In genomic region chr2:12764075-12764722, GRCh38 we compare ENCODE assay signal across 16 cellular contexts. TPM values are rescaled to one million over a fixed set of nuclear protein-coding genes. Genes with fewer than 3 reads are reported as not detected.
A peak's percentile ranks its signal among the peaks of the same experiment; 100 is the strongest.
DNase-seq lines count a peak whose midpoint lies in the region; ATAC-seq, FAIRE-seq and TF ChIP-seq lines count a peak whose summit lies in the region.
"Had no signal": no experiment of that assay in that cellular context is flagged by ENCODE, and none has a peak within 500 bp of the region (broad histone marks: within the 10 kb centered on the region; RNA-seq: fewer than 3 reads in every experiment).

No MANE protein-coding gene starts in this region.

- peaks cover 18% of the 10 kb centered on the region for H3K27me3 Mint-ChIP-seq in activated naive CD8-positive, alpha-beta T cell treated with anti-CD3 and anti-CD28 coated beads, Interleukin-2, amount 50 U/mL, for 24 hours
- H3K27me3 Mint-ChIP-seq in T-cell, result peaks cover 3 to 12% of the 10 kb centered on the region in 2 donors

- no peak overlapping the region for H3K4me3 Mint-ChIP-seq in activated naive CD8-positive, alpha-beta T cell treated with anti-CD3 and anti-CD28 coated beads, Interleukin-2, amount 50 U/mL, for 24 hours
- H3K4me3 Mint-ChIP-seq in T-cell, result no peak overlapping the region
- H3K4me3 Mint-ChIP-seq: nephron, WTC11 had no signal

- no peaks in the 10 kb centered on the region for H3K36me3 Mint-ChIP-seq in activated naive CD8-positive, alpha-beta T cell treated with anti-CD3 and anti-CD28 coated beads, Interleukin-2, amount 50 U/mL, for 24 hours (ENCODE audit: low read depth)
- peaks cover 4% of the 10 kb centered on the region for H3K36me3 Mint-ChIP-seq in T-cell

- no peak overlapping the region for H3K9ac ChIP-seq in mammary epithelial cell (ENCODE audit: insufficient read depth, low read length)
- H3K9ac ChIP-seq in keratinocyte (ENCODE audit: control insufficient read depth, extremely low read depth, insufficient read depth, low read length), result no peak overlapping the region

- no peaks in the 10 kb centered on the region for H3K27me3 ChIP-seq in mammary epithelial cell (ENCODE audit: insufficient read depth, low read length)
- peaks cover 3% of the 10 kb centered on the region for H3K27me3 ChIP-seq in keratinocyte (ENCODE audit: control insufficient read depth, extremely low read depth, insufficient read depth, low read length)

- H3K4me3 ChIP-seq in mammary epithelial cell (replicated peaks in 1 of 3; ENCODE audit: insufficient read depth in 1 of 3, low read depth in 2 of 3, low read length in 3 of 3) (no peak overlapping the region), keratinocyte (ENCODE audit: control insufficient read depth in 2 of 3, extremely low read depth in 1 of 3, insufficient read depth in 2 of 3, low read depth in 1 of 3, low read length in 3 of 3) (no peak overlapping the region)
- H3K4me3 ChIP-seq: lower lobe of right lung had no signal

- no peak overlapping the region for H3K27ac Mint-ChIP-seq in activated naive CD8-positive, alpha-beta T cell treated with anti-CD3 and anti-CD28 coated beads, Interleukin-2, amount 50 U/mL, for 24 hours
- no peak overlapping the region for H3K27ac Mint-ChIP-seq in T-cell
- H3K27ac Mint-ChIP-seq: WTC11 had no signal

- peaks cover 7% of the 10 kb centered on the region for H3K4me1 Mint-ChIP-seq in activated naive CD8-positive, alpha-beta T cell treated with anti-CD3 and anti-CD28 coated beads, Interleukin-2, amount 50 U/mL, for 24 hours
- H3K4me1 Mint-ChIP-seq in T-cell, result peaks cover 11 to 18% (median 11%) of the 10 kb centered on the region in 3 donors

- in situ Hi-C loops in mammary epithelial cell (cut with MboI; ENCODE audit: low sequenced_read_pairs in 2 of 2), result no loop called here

- H3K9me3 ChIP-seq in mammary epithelial cell (replicated peaks; ENCODE audit: insufficient read depth, low read length), result peaks cover 7% of the 10 kb centered on the region
- no peaks in the 10 kb centered on the region for H3K9me3 ChIP-seq in keratinocyte (ENCODE audit: control insufficient read depth, low read depth, low read length)
- H3K9me3 ChIP-seq: lower lobe of right lung had no signal

- H4K20me1 ChIP-seq in mammary epithelial cell (ENCODE audit: insufficient read depth, low read length) (no peaks in the 10 kb centered on the region), keratinocyte (ENCODE audit: control insufficient read depth, extremely low read depth, insufficient read depth, low read length) (no peaks in the 10 kb centered on the region)

- POLR2A ChIA-PET in T-cell (lab: Charles Lee), result no interaction called here

- H3K4me1 ChIP-seq in mammary epithelial cell (ENCODE audit: insufficient read depth, low read length), result peaks cover 29% of the 10 kb centered on the region
- peaks cover 20% of the 10 kb centered on the region for H3K4me1 ChIP-seq in keratinocyte (ENCODE audit: control insufficient read depth, extremely low read depth, insufficient read depth, low read length)

- no peak overlapping the region for H3K27ac ChIP-seq in mammary epithelial cell (ENCODE audit: insufficient read depth, low read depth, low read length)
- H3K27ac ChIP-seq in keratinocyte (ENCODE audit: control insufficient read depth, insufficient read depth, low read length), result no peak overlapping the region
- H3K27ac ChIP-seq: lower lobe of right lung had no signal

- 69% methylated on average over 4 of the region's 4 CpGs for WGBS in mammary epithelial cell (ENCODE audit: low coverage, missing lambda C conversion rate)

- ATAC-seq in HG02610 (IDR thresholded peaks at IDR 0.05; ENCODE audit: unreplicated experiment), result peak; percentile 53
- no peak for ATAC-seq in activated naive CD8-positive, alpha-beta T cell treated with anti-CD3 and anti-CD28 coated beads, Interleukin-2, amount 50 U/mL, for 24 hours
- ATAC-seq in T-cell (replicated peaks in 1 of 4), result no peak
- no peak for ATAC-seq in HG03432 (IDR thresholded peaks at IDR 0.05; ENCODE audit: unreplicated experiment)
- ATAC-seq: lower lobe of right lung, WTC11 had no signal

- DNase-seq in EH (ENCODE audit: low read depth) (peak; percentile 84), mammary epithelial cell (peak; percentile 24), keratinocyte (ENCODE audit: low read depth, low spot score) (no peak), T-cell (no peak), SKM-1 (lab: John Stamatoyannopoulos, UW; ENCODE audit: unreplicated experiment) (no peak)
- DNase-seq in activated naive CD8-positive, alpha-beta T cell treated with anti-CD3 and anti-CD28 coated beads, Interleukin-2, amount 50 U/mL, for 24 hours, result no peak
- DNase-seq: cortex of kidney, lower lobe of right lung, NCI-H2081 treated with DMSO at 0.1 percent for 48 hours had no signal

- H3K4me2 ChIP-seq in mammary epithelial cell (ENCODE audit: insufficient read depth, low read depth, low read length) (no peak overlapping the region), keratinocyte (ENCODE audit: control insufficient read depth, extremely low read depth, insufficient read depth, low read depth, low read length) (no peak overlapping the region)

- TF ChIP-seq CTCF in mammary epithelial cell (conservative IDR thresholded peaks at IDR 0.05 in 1 of 2, IDR thresholded peaks at IDR 0.05 in 1 of 2; ENCODE audit: extremely low read depth in 1 of 2, insufficient read depth in 1 of 2, low read depth in 1 of 2, low read length in 2 of 2), result no peak
- TF ChIP-seq CTCF in keratinocyte (optimal IDR thresholded peaks at IDR 0.05 in 1 of 3, IDR thresholded peaks at IDR 0.05 in 1 of 3, conservative IDR thresholded peaks at IDR 0.05 in 1 of 3; ENCODE audit: extremely low read depth in 1 of 3, insufficient read depth in 2 of 3, low read length in 3 of 3), result no peak

- H3K9me1 ChIP-seq in keratinocyte (ENCODE audit: control insufficient read depth, extremely low read depth, insufficient read depth, low read length), result no peaks in the 10 kb centered on the region

- FAIRE-seq in keratinocyte (lab: Jason Lieb, UNC), result peak; percentile 76
- FAIRE-seq: D721Med, GM19239, RCC 7860 had no signal

- intact Hi-C loops in mammary epithelial cell (cut with micrococcal nuclease), result no loop called here

- H3K79me2 ChIP-seq in mammary epithelial cell (ENCODE audit: insufficient read depth, low read length) (no peaks in the 10 kb centered on the region), keratinocyte (ENCODE audit: control insufficient read depth, insufficient read depth, low read length) (no peaks in the 10 kb centered on the region)

- H3K36me3 ChIP-seq in mammary epithelial cell (ENCODE audit: insufficient read depth, low read length), result no peaks in the 10 kb centered on the region
- H3K36me3 ChIP-seq in keratinocyte (ENCODE audit: control insufficient read depth in 2 of 2, extremely low read depth in 1 of 2, insufficient read depth in 2 of 2, low read length in 2 of 2), result no peaks in the 10 kb centered on the region
- H3K36me3 ChIP-seq: lower lobe of right lung had no signal

- peaks cover 10% of the 10 kb centered on the region for H3K9me3 Mint-ChIP-seq in activated naive CD8-positive, alpha-beta T cell treated with anti-CD3 and anti-CD28 coated beads, Interleukin-2, amount 50 U/mL, for 24 hours
- peaks cover 0 to 12% (median 2%) of the 10 kb centered on the region in 3 donors for H3K9me3 Mint-ChIP-seq in T-cell
- H3K9me3 Mint-ChIP-seq: nephron had no signal

- no peak overlapping the region for H2AFZ ChIP-seq in mammary epithelial cell (ENCODE audit: low read depth, low read length)
- no peak overlapping the region for H2AFZ ChIP-seq in keratinocyte (ENCODE audit: control insufficient read depth, low read length)

- dilution Hi-C loops in mammary epithelial cell (cut with HindIII; ENCODE audit: low sequenced_read_pairs) (no loop called here), keratinocyte (cut with MboI; ENCODE audit: extremely low pct_ligation_motif_present, low sequenced_read_pairs) (no loop called here)

- CTCF ChIA-PET in mammary epithelial cell (lab: Charles Lee; ENCODE audit: low non-redundant PET) (no interaction called here), T-cell (lab: Charles Lee) (no interaction called here)

- no TSS peak for BruUV-seq in mammary epithelial cell (replicated peaks; lab: Mats Ljungman, UMichigan)

RNA-seq across cellular contexts. Expression of gene TRIB2, which starts 47.5 kb away (rescaled TPM):
- total RNA-seq in mammary epithelial cell (10 to 100 TPM in 1 of 2 donors, 1 to 10 TPM in 1; 9.0 to 30.7 TPM), T-cell (100 to 1,000 TPM; 111 to 131 (median 121) TPM)
- polyA plus RNA-seq in mammary epithelial cell (10.9 TPM), keratinocyte (4.6 to 8.8 TPM (median 7.7 TPM) in 3 replicates)
- polyA minus RNA-seq in mammary epithelial cell (45.0 TPM), keratinocyte (4.8 to 7.4 TPM (median 6.8 TPM) in 3 replicates)
- polyA plus RNA-seq in keratinocyte (2011; ENCODE audit: low read depth), result 1.1 TPM
- 4.7 and 4.8 TPM in 2 replicates for polyA plus RNA-seq in keratinocyte (2011; cell fraction: cytosol; rRNA removed)
- 14.6 and 18.5 TPM in 2 replicates for polyA plus RNA-seq in keratinocyte (2011; cell fraction: nucleus; rRNA removed)
- polyA plus RNA-seq in keratinocyte (2012; ENCODE audit: low replicate concordance), result 2.0 and 9.6 TPM in 2 replicates
- 6.9 TPM for polyA minus RNA-seq in keratinocyte (2011; cell fraction: cytosol; rRNA and poly(A)+ RNA removed)
- polyA minus RNA-seq in keratinocyte (2011; cell fraction: nucleus; rRNA and poly(A)+ RNA removed), result 8.1 and 9.8 TPM in 2 replicates

Comparison
In these comparisons a context has a peak if more than half of its experiments do, and no peak if none do; other contexts are left out.
1. DNase-seq: peak in EH (single experiment) and mammary epithelial cell (single experiment); none in keratinocyte (single experiment), activated naive CD8-positive, alpha-beta T cell treated with anti-CD3 and anti-CD28 coated beads, Interleukin-2, amount 50 U/mL, for 24 hours (single experiment), T-cell (0 of 34) and SKM-1 (single experiment).